1 cellular context compared by ENCODE assay signal in the genomic region with DNA sequence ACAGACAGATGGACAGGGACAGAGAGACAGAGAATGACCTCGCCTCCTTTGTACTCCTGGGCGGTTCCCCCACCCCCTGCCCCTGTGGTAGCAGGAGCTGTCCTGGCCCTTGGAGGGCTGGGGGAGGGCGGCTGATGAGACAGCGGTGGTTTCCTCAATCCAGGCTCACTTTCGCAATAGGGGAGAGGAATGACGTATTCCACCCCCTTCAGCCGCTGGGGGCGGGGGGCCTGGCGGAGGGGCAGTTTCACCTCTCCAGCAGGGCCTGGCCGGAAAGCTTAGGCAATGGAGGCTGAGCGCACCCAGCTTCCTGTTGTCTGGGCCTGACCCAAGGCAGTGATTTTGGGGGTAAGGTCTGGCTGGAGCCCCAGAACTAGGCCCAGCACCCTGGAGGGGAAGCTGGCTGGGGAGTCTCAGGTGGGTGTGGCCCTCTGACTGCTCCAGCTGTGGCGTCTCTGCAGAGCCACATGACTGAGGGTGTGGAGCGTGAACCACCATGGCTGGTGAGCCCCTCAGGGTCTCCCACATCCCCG.
TF ChIP-seq lines count a peak whose summit lies in the region.

No MANE protein-coding gene starts in this region.

TF ChIP-seq in K562, 482 proteins besides CTCF, POLR2A, EP300 and RAD21 (continued from another document and continues in another):
- TF ChIP-seq, protein P1, sequence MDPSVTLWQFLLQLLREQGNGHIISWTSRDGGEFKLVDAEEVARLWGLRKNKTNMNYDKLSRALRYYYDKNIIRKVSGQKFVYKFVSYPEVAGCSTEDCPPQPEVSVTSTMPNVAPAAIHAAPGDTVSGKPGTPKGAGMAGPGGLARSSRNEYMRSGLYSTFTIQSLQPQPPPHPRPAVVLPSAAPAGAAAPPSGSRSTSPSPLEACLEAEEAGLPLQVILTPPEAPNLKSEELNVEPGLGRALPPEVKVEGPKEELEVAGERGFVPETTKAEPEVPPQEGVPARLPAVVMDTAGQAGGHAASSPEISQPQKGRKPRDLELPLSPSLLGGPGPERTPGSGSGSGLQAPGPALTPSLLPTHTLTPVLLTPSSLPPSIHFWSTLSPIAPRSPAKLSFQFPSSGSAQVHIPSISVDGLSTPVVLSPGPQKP (CRISPR knock-in tag; IDR thresholded peaks at IDR 0.05), result no peak
- TF ChIP-seq HLTF (IDR thresholded peaks at IDR 0.05) (no peak), TAF15 (IDR thresholded peaks at IDR 0.05; ENCODE audit: low read depth, low read length) (no peak), NFIC (IDR thresholded peaks at IDR 0.05) (no peak), BRCA1 (IDR thresholded peaks at IDR 0.05) (no peak), BRCA1 (CRISPR knock-in tag; IDR thresholded peaks at IDR 0.05) (no peak), NEUROD1 (IDR thresholded peaks at IDR 0.05; ENCODE audit: borderline replicate concordance, low read depth, low read length, partially characterized antibody) (peak; percentile 58), ZNF778 (CRISPR knock-in tag; IDR thresholded peaks at IDR 0.05) (no peak), GATAD2A (IDR thresholded peaks at IDR 0.05) (no peak), TSC22D4 (tag; IDR thresholded peaks at IDR 0.05) (no peak), ZNF764 (CRISPR knock-in tag; IDR thresholded peaks at IDR 0.05; ENCODE audit: low read depth) (no peak), ZNF436 (CRISPR knock-in tag; IDR thresholded peaks at IDR 0.05) (no peak), KAT7 (CRISPR knock-in tag; IDR thresholded peaks at IDR 0.05; ENCODE audit: borderline replicate concordance) (0 out of 2 replicates have a peak, but pooled peaks have one; percentile 46), ZNF316 (IDR thresholded peaks at IDR 0.05) (no peak), ZNF24 (IDR thresholded peaks at IDR 0.05) (no peak), HDAC2 (IDR thresholded peaks at IDR 0.05) (peak; percentile 85), FOXK1 (CRISPR knock-in tag; IDR thresholded peaks at IDR 0.05; ENCODE audit: borderline replicate concordance) (no peak), RBM17 (IDR thresholded peaks at IDR 0.05; ENCODE audit: borderline replicate concordance, low read depth, low read length) (no peak), SRSF7 (optimal IDR thresholded peaks at IDR 0.05; ENCODE audit: low read depth, low read length) (no peak), ZNF263 (CRISPR knock-in tag; IDR thresholded peaks at IDR 0.05; ENCODE audit: borderline replicate concordance) (no peak), NFYB (IDR thresholded peaks at IDR 0.05; ENCODE audit: extremely low read depth, insufficient read length) (no peak), ZNF174 (CRISPR knock-in tag; IDR thresholded peaks at IDR 0.05) (no peak), MIER1 (IDR thresholded peaks at IDR 0.05; ENCODE audit: low read depth) (no peak), DDX20 (tag; IDR thresholded peaks at IDR 0.05; ENCODE audit: low read depth) (no peak), ZNF384 (IDR thresholded peaks at IDR 0.05; ENCODE audit: low read depth, low read length) (no peak), GATAD2B (IDR thresholded peaks at IDR 0.05; ENCODE audit: borderline replicate concordance) (0 out of 2 replicates have a peak, but pooled peaks have one; percentile 48), ZNF583 (CRISPR knock-in tag; IDR thresholded peaks at IDR 0.05) (no peak), BDP1 (IDR thresholded peaks at IDR 0.05; ENCODE audit: insufficient read depth, insufficient read length) (no peak), NFE2L1 (tag; IDR thresholded peaks at IDR 0.05; ENCODE audit: borderline replicate concordance, low read depth) (no peak), ZNF830 (CRISPR knock-in tag; IDR thresholded peaks at IDR 0.05) (no peak), ZNF408 (CRISPR knock-in tag; IDR thresholded peaks at IDR 0.05; ENCODE audit: low read depth) (no peak), HDAC3 (IDR thresholded peaks at IDR 0.05; ENCODE audit: borderline replicate concordance, partially characterized antibody) (peak; percentile 65), KLF16 (IDR thresholded peaks at IDR 0.05) (peak; percentile 61), ZFPM2 (CRISPR knock-in tag; IDR thresholded peaks at IDR 0.05) (no peak), ZFP36 (IDR thresholded peaks at IDR 0.05; ENCODE audit: low read depth, low read length, partially characterized antibody) (no peak), NCOA1 (IDR thresholded peaks at IDR 0.05; ENCODE audit: low read depth) (no peak)
- TF ChIP-seq, protein P2, sequence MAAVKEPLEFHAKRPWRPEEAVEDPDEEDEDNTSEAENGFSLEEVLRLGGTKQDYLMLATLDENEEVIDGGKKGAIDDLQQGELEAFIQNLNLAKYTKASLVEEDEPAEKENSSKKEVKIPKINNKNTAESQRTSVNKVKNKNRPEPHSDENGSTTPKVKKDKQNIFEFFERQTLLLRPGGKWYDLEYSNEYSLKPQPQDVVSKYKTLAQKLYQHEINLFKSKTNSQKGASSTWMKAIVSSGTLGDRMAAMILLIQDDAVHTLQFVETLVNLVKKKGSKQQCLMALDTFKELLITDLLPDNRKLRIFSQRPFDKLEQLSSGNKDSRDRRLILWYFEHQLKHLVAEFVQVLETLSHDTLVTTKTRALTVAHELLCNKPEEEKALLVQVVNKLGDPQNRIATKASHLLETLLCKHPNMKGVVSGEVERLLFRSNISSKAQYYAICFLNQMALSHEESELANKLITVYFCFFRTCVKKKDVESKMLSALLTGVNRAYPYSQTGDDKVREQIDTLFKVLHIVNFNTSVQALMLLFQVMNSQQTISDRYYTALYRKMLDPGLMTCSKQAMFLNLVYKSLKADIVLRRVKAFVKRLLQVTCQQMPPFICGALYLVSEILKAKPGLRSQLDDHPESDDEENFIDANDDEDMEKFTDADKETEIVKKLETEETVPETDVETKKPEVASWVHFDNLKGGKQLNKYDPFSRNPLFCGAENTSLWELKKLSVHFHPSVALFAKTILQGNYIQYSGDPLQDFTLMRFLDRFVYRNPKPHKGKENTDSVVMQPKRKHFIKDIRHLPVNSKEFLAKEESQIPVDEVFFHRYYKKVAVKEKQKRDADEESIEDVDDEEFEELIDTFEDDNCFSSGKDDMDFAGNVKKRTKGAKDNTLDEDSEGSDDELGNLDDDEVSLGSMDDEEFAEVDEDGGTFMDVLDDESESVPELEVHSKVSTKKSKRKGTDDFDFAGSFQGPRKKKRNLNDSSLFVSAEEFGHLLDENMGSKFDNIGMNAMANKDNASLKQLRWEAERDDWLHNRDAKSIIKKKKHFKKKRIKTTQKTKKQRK (IDR thresholded peaks at IDR 0.05; ENCODE audit: borderline replicate concordance, low read depth, low read length), result no peak
- TF ChIP-seq, protein P3, sequence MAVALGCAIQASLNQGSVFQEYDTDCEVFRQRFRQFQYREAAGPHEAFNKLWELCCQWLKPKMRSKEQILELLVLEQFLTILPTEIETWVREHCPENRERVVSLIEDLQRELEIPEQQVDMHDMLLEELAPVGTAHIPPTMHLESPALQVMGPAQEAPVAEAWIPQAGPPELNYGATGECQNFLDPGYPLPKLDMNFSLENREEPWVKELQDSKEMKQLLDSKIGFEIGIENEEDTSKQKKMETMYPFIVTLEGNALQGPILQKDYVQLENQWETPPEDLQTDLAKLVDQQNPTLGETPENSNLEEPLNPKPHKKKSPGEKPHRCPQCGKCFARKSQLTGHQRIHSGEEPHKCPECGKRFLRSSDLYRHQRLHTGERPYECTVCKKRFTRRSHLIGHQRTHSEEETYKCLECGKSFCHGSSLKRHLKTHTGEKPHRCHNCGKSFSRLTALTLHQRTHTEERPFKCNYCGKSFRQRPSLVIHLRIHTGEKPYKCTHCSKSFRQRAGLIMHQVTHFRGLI (CRISPR knock-in tag; IDR thresholded peaks at IDR 0.05), result no peak
- TF ChIP-seq, protein P4, sequence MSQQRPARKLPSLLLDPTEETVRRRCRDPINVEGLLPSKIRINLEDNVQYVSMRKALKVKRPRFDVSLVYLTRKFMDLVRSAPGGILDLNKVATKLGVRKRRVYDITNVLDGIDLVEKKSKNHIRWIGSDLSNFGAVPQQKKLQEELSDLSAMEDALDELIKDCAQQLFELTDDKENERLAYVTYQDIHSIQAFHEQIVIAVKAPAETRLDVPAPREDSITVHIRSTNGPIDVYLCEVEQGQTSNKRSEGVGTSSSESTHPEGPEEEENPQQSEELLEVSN (IDR thresholded peaks at IDR 0.05; ENCODE audit: borderline replicate concordance in 1 of 2, extremely low read depth in 1 of 2, insufficient read depth in 1 of 2, insufficient read length in 1 of 2, low read depth in 1 of 2, low read length in 1 of 2, poor library complexity in 1 of 2, severe bottlenecking in 1 of 2), result no peak
- TF ChIP-seq, protein P5, sequence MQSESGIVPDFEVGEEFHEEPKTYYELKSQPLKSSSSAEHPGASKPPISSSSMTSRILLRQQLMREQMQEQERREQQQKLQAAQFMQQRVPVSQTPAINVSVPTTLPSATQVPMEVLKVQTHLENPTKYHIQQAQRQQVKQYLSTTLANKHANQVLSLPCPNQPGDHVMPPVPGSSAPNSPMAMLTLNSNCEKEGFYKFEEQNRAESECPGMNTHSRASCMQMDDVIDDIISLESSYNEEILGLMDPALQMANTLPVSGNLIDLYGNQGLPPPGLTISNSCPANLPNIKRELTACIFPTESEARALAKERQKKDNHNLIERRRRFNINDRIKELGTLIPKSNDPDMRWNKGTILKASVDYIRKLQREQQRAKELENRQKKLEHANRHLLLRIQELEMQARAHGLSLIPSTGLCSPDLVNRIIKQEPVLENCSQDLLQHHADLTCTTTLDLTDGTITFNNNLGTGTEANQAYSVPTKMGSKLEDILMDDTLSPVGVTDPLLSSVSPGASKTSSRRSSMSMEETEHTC (IDR thresholded peaks at IDR 0.05), result no peak
- TF ChIP-seq, protein P6, sequence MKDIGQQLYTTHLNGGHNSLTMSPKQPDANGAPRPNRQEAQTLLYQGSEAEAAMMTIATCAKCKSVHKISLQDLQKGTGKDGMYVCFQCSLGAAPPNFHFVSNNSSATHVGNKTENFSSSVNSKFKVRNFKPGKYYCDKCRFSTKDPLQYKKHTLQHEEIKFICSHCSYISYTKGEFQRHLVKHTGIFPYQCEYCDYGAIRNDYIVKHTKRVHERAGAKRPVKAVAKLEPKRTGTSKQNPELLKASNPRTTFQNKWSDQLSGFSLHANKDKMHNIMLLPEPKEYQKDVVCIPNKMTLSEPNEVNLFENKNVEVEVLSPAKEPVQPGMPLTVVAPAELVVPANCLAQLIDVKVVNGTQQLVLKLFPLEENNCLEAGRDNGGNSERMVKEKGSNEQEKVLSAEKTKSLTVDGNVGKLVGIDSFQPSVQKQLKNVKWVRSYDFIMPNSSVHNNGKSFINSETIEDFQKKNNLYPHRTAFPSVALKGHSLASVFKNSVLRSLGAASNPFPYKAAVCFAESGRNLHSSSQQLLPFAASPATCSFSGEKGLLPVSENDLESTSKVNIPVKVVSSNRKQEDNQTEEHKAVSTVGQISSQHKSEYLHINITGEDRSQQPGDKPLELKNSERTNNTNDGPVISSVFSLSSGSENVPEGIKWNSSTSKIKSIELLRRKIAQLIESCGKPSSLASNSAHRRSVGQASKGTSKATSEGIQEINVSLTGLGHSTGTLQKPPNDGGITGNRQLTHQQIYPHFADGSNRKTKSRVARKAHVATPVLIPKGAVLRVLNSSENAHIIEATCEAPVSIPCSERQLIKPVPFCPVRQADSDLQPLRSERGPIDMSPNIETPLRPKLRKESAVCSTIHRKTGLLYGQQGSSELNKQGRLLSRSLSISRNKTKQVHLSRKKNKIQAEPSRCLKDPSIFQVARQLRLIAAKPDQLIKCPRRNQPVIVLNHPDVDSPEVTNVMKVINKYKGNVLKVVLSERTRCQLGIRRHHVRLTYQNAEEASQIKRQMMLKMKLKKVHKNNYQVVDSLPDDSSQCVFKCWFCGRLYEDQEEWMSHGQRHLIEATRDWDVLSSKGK (CRISPR knock-in tag; IDR thresholded peaks at IDR 0.05), result no peak
- TF ChIP-seq, protein P7, sequence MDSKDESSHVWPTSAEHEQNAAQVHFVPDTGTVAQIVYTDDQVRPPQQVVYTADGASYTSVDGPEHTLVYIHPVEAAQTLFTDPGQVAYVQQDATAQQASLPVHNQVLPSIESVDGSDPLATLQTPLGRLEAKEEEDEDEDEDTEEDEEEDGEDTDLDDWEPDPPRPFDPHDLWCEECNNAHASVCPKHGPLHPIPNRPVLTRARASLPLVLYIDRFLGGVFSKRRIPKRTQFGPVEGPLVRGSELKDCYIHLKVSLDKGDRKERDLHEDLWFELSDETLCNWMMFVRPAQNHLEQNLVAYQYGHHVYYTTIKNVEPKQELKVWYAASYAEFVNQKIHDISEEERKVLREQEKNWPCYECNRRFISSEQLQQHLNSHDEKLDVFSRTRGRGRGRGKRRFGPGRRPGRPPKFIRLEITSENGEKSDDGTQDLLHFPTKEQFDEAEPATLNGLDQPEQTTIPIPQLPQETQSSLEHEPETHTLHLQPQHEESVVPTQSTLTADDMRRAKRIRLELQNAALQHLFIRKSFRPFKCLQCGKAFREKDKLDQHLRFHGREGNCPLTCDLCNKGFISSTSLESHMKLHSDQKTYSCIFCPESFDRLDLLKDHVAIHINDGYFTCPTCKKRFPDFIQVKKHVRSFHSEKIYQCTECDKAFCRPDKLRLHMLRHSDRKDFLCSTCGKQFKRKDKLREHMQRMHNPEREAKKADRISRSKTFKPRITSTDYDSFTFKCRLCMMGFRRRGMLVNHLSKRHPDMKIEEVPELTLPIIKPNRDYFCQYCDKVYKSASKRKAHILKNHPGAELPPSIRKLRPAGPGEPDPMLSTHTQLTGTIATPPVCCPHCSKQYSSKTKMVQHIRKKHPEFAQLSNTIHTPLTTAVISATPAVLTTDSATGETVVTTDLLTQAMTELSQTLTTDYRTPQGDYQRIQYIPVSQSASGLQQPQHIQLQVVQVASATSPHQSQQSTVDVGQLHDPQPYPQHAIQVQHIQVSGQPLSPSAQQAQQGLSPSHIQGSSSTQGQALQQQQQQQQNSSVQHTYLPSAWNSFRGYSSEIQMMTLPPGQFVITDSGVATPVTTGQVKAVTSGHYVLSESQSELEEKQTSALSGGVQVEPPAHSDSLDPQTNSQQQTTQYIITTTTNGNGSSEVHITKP (IDR thresholded peaks at IDR 0.05; ENCODE audit: partially characterized antibody), result peak; percentile 61
- TF ChIP-seq, protein P8, sequence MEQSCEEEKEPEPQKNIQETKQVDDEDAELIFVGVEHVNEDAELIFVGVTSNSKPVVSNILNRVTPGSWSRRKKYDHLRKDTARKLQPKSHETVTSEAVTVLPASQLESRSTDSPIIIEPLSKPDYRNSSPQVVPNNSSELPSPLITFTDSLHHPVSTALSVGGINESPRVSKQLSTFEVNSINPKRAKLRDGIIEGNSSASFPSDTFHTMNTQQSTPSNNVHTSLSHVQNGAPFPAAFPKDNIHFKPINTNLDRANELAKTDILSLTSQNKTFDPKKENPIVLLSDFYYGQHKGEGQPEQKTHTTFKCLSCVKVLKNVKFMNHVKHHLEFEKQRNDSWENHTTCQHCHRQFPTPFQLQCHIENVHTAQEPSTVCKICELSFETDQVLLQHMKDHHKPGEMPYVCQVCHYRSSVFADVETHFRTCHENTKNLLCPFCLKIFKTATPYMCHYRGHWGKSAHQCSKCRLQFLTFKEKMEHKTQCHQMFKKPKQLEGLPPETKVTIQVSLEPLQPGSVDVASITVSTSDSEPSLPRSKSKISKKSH (CRISPR knock-in tag; IDR thresholded peaks at IDR 0.05), result no peak
- TF ChIP-seq, protein P9, sequence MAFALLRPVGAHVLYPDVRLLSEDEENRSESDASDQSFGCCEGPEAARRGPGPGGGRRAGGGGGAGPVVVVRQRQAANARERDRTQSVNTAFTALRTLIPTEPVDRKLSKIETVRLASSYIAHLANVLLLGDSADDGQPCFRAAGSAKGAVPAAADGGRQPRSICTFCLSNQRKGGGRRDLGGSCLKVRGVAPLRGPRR (CRISPR knock-in tag; IDR thresholded peaks at IDR 0.05), result no peak
- TF ChIP-seq, protein P10, sequence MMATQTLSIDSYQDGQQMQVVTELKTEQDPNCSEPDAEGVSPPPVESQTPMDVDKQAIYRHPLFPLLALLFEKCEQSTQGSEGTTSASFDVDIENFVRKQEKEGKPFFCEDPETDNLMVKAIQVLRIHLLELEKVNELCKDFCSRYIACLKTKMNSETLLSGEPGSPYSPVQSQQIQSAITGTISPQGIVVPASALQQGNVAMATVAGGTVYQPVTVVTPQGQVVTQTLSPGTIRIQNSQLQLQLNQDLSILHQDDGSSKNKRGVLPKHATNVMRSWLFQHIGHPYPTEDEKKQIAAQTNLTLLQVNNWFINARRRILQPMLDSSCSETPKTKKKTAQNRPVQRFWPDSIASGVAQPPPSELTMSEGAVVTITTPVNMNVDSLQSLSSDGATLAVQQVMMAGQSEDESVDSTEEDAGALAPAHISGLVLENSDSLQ (IDR thresholded peaks at IDR 0.05), result peak; percentile 74
